In the genomic region with DNA sequence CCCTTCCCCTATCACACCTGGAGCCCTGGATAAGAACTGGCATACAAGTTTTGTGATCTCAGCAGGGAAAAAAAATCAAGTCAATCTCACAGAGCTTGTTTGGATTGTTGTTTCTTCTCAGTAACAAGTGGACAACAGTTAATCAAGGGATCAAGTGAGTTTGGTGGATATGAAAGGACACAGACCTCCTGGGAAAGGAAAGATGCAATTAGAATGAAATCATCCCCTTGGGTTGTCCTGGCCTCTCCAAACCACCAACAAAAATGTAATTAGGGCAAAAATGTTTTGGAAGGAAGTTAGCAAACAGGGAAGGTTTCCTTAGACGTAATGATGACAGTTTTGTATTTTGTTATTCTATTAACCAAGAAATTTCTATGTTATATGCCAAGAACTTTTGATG, we compare ENCODE assay signal across 1 cellular context.
TF ChIP-seq lines count a peak whose summit lies in the region.

No MANE protein-coding gene starts in this region.

TF ChIP-seq in IMR-90, 13 proteins besides CTCF, POLR2A, EP300 and RAD21 (continued from another document):
- no peak for TF ChIP-seq ELK1 (IDR thresholded peaks at IDR 0.05; ENCODE audit: borderline replicate concordance, low read depth, low read length)
- TF ChIP-seq MAFK (IDR thresholded peaks at IDR 0.05; ENCODE audit: low read depth, low read length) = no peak
- TF ChIP-seq MAZ (IDR thresholded peaks at IDR 0.05; ENCODE audit: borderline replicate concordance, low read depth, low read length) = no peak
- TF ChIP-seq FOS (IDR thresholded peaks at IDR 0.05; ENCODE audit: low read depth, low read length) = no peak
- no peak for TF ChIP-seq SMC3 (IDR thresholded peaks at IDR 0.05; ENCODE audit: low read depth, low read length)
TF ChIP-seq in IMR-90: peak in this region for 0.
